In the genomic region with DNA sequence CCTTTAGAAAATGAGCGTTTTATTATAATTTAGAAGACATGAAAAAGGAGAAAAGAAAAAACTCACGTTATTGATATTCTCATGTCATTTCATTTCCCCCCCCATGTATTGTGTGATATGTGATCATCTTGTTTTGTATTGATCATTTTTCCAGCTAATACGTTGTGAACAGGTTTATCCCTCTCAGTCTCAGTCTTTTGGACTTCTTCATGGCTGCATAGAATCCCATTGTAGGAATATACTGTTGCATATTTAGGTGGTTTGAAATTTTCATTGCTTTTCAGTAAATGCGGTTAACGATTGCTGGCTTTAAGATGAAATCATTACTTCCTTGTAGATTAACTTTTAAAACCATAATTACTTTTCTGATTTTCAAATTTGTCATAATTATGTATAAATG, we compare ENCODE assay signal across 8 cellular contexts. TPM values are rescaled to one million over a fixed set of nuclear protein-coding genes. Genes with fewer than 3 reads are reported as not detected.
A peak's percentile ranks its signal among the peaks of the same experiment; 100 is the strongest.
DNase-seq lines count a peak whose midpoint lies in the region; ATAC-seq, FAIRE-seq and TF ChIP-seq lines count a peak whose summit lies in the region.

No MANE protein-coding gene starts in this region.

- no peak overlapping the region for H3K18ac ChIP-seq in mesendoderm (ENCODE audit: low read length)

- no peaks in the 10 kb centered on the region for H3K79me1 ChIP-seq in mesendoderm (ENCODE audit: low read length)

- H3K4me2 ChIP-seq in GM12878 (ENCODE audit: control insufficient read depth, insufficient read depth), result peak overlapping the region; percentile 70
- peak overlapping the region; percentile 60 for H3K4me2 ChIP-seq in mesendoderm (ENCODE audit: low read length)

- intact Hi-C loops in left ventricle myocardium superior (cut with micrococcal nuclease) (no loop called here), GM12878 (cut with micrococcal nuclease; ENCODE audit: unreplicated experiment) (loop anchor here (5.0 to 10.0 kb wide), 5 partner anchors 43 to 772 kb away; a partner anchor contains a TSS), uterus (cut with DNase I; ENCODE audit: low total_unique reads) (no loop called here)

- H3K4me3 ChIP-seq in cardiac muscle cell (peak overlapping the region; percentile 93), GM12878 (peak overlapping the region; percentile 81), mesendoderm (ENCODE audit: low read length) (peak overlapping the region; percentile 35), uterus (peak overlapping the region; percentile 82 to 95)

- POLR2A ChIA-PET in GM12878 (lab: Charles Lee), result interaction anchor here (1.0 to 3.0 kb wide), 3 partner anchors 10 to 53 kb away, joined by 4 to 13 read pairs (median 5); a partner anchor contains a TSS

- H2AK5ac ChIP-seq in mesendoderm (ENCODE audit: low read length), result no peak overlapping the region

- RAD21 ChIA-PET in GM12878 (lab: Charles Lee; ENCODE audit: unreplicated experiment), result interaction anchor here (0.7 to 1.1 kb wide), 4 partner anchors 25 to 64 kb away, joined by 3 to 7 read pairs (median 3); a partner anchor contains a TSS

- SMC1A ChIA-PET in GM12878 (lab: Charles Lee; ENCODE audit: uncharacterized antibody, unreplicated experiment), result interaction anchor here (0.9 to 4.1 kb wide), 9 partner anchors 9 to 313 kb away, joined by 3 to 23 read pairs (median 4); a partner anchor contains a TSS

- H3K27ac ChIP-seq in cardiac muscle cell (no peak overlapping the region), GM12878 (ENCODE audit: control insufficient read depth, insufficient read depth) (peak overlapping the region; percentile 100; the same call in 1 of the 2 replicates), mesendoderm (ENCODE audit: low read depth, low read length) (no peak overlapping the region), uterus (peak overlapping the region in 1 of 2 donors; percentile 99)

- H2AFZ ChIP-seq in GM12878 (ENCODE audit: control insufficient read depth, low read depth, low read length), result no peak overlapping the region

- peak overlapping the region; percentile 100 for H3K9ac ChIP-seq in GM12878 (ENCODE audit: control insufficient read depth, insufficient read depth, low read length)
- H3K9ac ChIP-seq in mesendoderm (ENCODE audit: low read length), result peak overlapping the region; percentile 97

- ATAC-seq in left ventricle myocardium superior (no peak), GM12878 (no peak), HG03280 (IDR thresholded peaks at IDR 0.05; ENCODE audit: unreplicated experiment) (no peak), GM18909 (IDR thresholded peaks at IDR 0.05; ENCODE audit: poor library complexity, unreplicated experiment) (no peak)

- no peak overlapping the region for H2BK5ac ChIP-seq in mesendoderm (ENCODE audit: low read length)

- TF ChIP-seq RAD21 in GM12878 (IDR thresholded peaks at IDR 0.05; ENCODE audit: insufficient read depth, low read depth, low read length), result no peak

- 0% methylated on average over 5 of the region's 5 CpGs for WGBS in GM12878 (ENCODE audit: insufficient coverage, insufficient replicate concordance, low lambda C conversion rate, missing lambda C conversion rate)
- no CpG with 5 or more reads among the region's 5 CpGs for WGBS in mesendoderm (ENCODE audit: extremely low coverage, insufficient coverage, low lambda C conversion rate)

- no peak overlapping the region for H2BK120ac ChIP-seq in mesendoderm (ENCODE audit: low read depth, low read length)

- TF ChIP-seq EP300 in GM12878 (IDR thresholded peaks at IDR 0.05; ENCODE audit: borderline replicate concordance in 1 of 2, control insufficient read depth in 1 of 2, low read depth in 2 of 2, low read length in 2 of 2), result no peak

- H3K36me3 ChIP-seq in cardiac muscle cell (peaks cover 25% of the 10 kb centered on the region), GM12878 (ENCODE audit: control insufficient read depth in 2 of 2, insufficient read depth in 2 of 2, low read length in 1 of 2) (peaks cover 0 to 12% of the 10 kb centered on the region in 2 experiments; a peak in 2 of 4 replicates), mesendoderm (ENCODE audit: control insufficient read depth, insufficient read depth, low read length) (no peaks in the 10 kb centered on the region), uterus (no peaks in the 10 kb centered on the region)

- H3K27me3 ChIP-seq in cardiac muscle cell, result no peaks in the 10 kb centered on the region
- H3K27me3 ChIP-seq in GM12878 (replicated peaks in 1 of 2; ENCODE audit: control insufficient read depth in 2 of 2, insufficient read depth in 2 of 2, low read length in 1 of 2), result no peaks in the 10 kb centered on the region
- no peaks in the 10 kb centered on the region for H3K27me3 ChIP-seq in mesendoderm (ENCODE audit: insufficient read depth, low read length, poor library complexity)
- no peaks in the 10 kb centered on the region for H3K27me3 ChIP-seq in uterus

- H3K79me2 ChIP-seq in GM12878 (ENCODE audit: control insufficient read depth, insufficient read depth, low read length), result peaks cover 90% of the 10 kb centered on the region
- H3K79me2 ChIP-seq in mesendoderm (ENCODE audit: control insufficient read depth, insufficient read depth, low read length), result peaks cover 70% of the 10 kb centered on the region

- H4K8ac ChIP-seq in mesendoderm (ENCODE audit: low read depth, low read length), result no peak overlapping the region

- no peak overlapping the region for H4K5ac ChIP-seq in mesendoderm (ENCODE audit: low read length)

- TF ChIP-seq POLR2A in GM12878 (IDR thresholded peaks at IDR 0.05; ENCODE audit: low read depth, low read length) (no peak), uterus (IDR thresholded peaks at IDR 0.05) (no peak)

- H3K9me3 ChIP-seq in cardiac muscle cell (ENCODE audit: low read depth), result no peaks in the 10 kb centered on the region
- no peaks in the 10 kb centered on the region; the same call in 2 of the 3 replicates for H3K9me3 ChIP-seq in GM12878 (replicated peaks; ENCODE audit: control insufficient read depth, insufficient read depth, low read length)
- no peaks in the 10 kb centered on the region for H3K9me3 ChIP-seq in uterus

- TF ChIP-seq CTCF in cardiac muscle cell (IDR thresholded peaks at IDR 0.05; ENCODE audit: low read depth, low read length) (no peak), GM12878 (IDR thresholded peaks at IDR 0.05 in 2 of 3, conservative IDR thresholded peaks at IDR 0.05 in 1 of 3; ENCODE audit: control insufficient read depth in 2 of 3, extremely low read depth in 1 of 3, insufficient read depth in 1 of 3, low read depth in 3 of 3, low read length in 3 of 3) (no peak), uterus (IDR thresholded peaks at IDR 0.05) (no peak)

- no peak for FAIRE-seq in GM12878 (lab: Jason Lieb, UNC)

- peaks cover 20% of the 10 kb centered on the region for H3K4me1 ChIP-seq in cardiac muscle cell (ENCODE audit: low read depth)
- no peaks in the 10 kb centered on the region for H3K4me1 ChIP-seq in GM12878 (ENCODE audit: control insufficient read depth, insufficient read depth, low read length)
- H3K4me1 ChIP-seq in mesendoderm (ENCODE audit: control insufficient read depth, low read depth, low read length), result no peaks in the 10 kb centered on the region
- peaks cover 6 to 9% of the 10 kb centered on the region in 2 donors for H3K4me1 ChIP-seq in uterus

- no TSS peak for BruUV-seq in GM12878 (replicated peaks; lab: Mats Ljungman, UMichigan)

- DNase-seq in cardiac muscle cell (ENCODE audit: low read depth in 1 of 2, low spot score in 1 of 2), result no peak
- DNase-seq in left ventricle myocardium superior, result no peak
- no peak for DNase-seq in GM12878 (ENCODE audit: low read depth, low spot score)
- DNase-seq in mesendoderm, result no peak
- DNase-seq in uterus, result no peak
- DNase-seq in stimulated activated CD4-positive, alpha-beta T cell treated with anti-CD3 and anti-CD28 coated beads, Interleukin-2, amount 100 ng/mL, for 48 hours, result no peak

- in situ Hi-C loops in GM12878 (cut with MboI), result no loop called here

- no peak overlapping the region for H3K23ac ChIP-seq in mesendoderm (ENCODE audit: low read length)

- H3K4ac ChIP-seq in mesendoderm (ENCODE audit: low read depth, low read length), result no peak overlapping the region

- CTCF ChIA-PET in GM12878 (lab: Yijun Ruan, JAX), result interaction anchor here (0.6 to 2.0 kb wide), 8 partner anchors 11 to 403 kb away, joined by 3 to 12 read pairs (median 4); a partner anchor contains a TSS

- peaks cover 2% of the 10 kb centered on the region; the same call in 1 of the 2 replicates for H4K20me1 ChIP-seq in GM12878 (ENCODE audit: control insufficient read depth, insufficient read depth)

- H3K56ac ChIP-seq in mesendoderm (ENCODE audit: low read length), result peak overlapping the region; percentile 52

- H2BK15ac ChIP-seq in mesendoderm (replicated peaks; ENCODE audit: low read depth), result no peak overlapping the region

RNA-seq across cellular contexts. Expression of a gene that starts 1.6 kb away (rescaled TPM):
- total RNA-seq in cardiac muscle cell, result 88.0 and 161 TPM in 2 replicates
- 314 and 389 TPM in 2 replicates for polyA plus RNA-seq in cardiac muscle cell
- total RNA-seq in left ventricle myocardium superior, result 141 TPM
- 294 and 296 TPM in 2 replicates for total RNA-seq in GM12878 (2013; cell fraction: nucleolus; rRNA removed)
- 130 and 146 TPM in 2 replicates for total RNA-seq in GM12878 (2014; rRNA removed)
- total RNA-seq in GM12878 (2014; rRNA removed; fragmentation: Illumina TruSeq; extraction: Trizol), result 122 and 133 TPM in 2 replicates
- 250 and 270 TPM in 2 replicates for total RNA-seq in GM12878 (2021)
- 119 TPM for polyA plus RNA-seq in GM12878 (2011; ENCODE audit: low read depth)
- polyA plus RNA-seq in GM12878 (2011; rRNA removed), result 94.8 and 95.7 TPM in 2 replicates
- 79.8 and 109 TPM in 2 replicates for polyA plus RNA-seq in GM12878 (2011; cell fraction: cytosol; rRNA removed)
- 266 and 369 TPM in 2 replicates for polyA plus RNA-seq in GM12878 (2011; cell fraction: nucleus; rRNA removed)
- 145 and 206 TPM in 2 replicates for polyA plus RNA-seq in GM12878 (2012)
- 232 and 307 TPM in 2 replicates for polyA plus RNA-seq in GM12878 (2014; fragmentation: Illumina TruSeq; extraction: Trizol)
- 100 to 1,000 TPM; 418 to 788 TPM for polyA plus RNA-seq in GM12878 (2014; fragmentation: Nextera tagmentation; extraction: Ambion mirVana)
- 113 and 131 TPM in 2 replicates for polyA plus RNA-seq in GM12878 (2014; rRNA removed)
- 100 to 1,000 TPM; 462 to 491 TPM for polyA plus RNA-seq in GM12878 (2016; fragmentation: Nextera tagmentation; extraction: Ambion mirVana)
- 196 and 218 TPM in 2 replicates for polyA minus RNA-seq in GM12878 (2011; rRNA and poly(A)+ RNA removed)
- 76.0 and 102 TPM in 2 replicates for polyA minus RNA-seq in GM12878 (2011; cell fraction: cytosol; rRNA and poly(A)+ RNA removed)
- polyA minus RNA-seq in GM12878 (2011; cell fraction: nucleus; rRNA and poly(A)+ RNA removed), result 107 and 132 TPM in 2 replicates
- polyA plus RNA-seq in mesendoderm (2013, experiment 1 of 2), result 119 TPM
- polyA plus RNA-seq in mesendoderm (2013, experiment 2 of 2), result 114 TPM
- 100 to 1,000 TPM; 249 to 420 (median 304) TPM for total RNA-seq in uterus

RNA-seq across cellular contexts. Expression of a gene that starts 2.5 kb away (rescaled TPM):
- total RNA-seq in cardiac muscle cell (71.7 and 129 TPM in 2 replicates), left ventricle myocardium superior (33.4 TPM), GM12878 (2014; rRNA removed) (96.6 and 104 TPM in 2 replicates), GM12878 (2014; rRNA removed; fragmentation: Illumina TruSeq; extraction: Trizol) (115 and 116 TPM in 2 replicates), GM12878 (2021) (142 and 145 TPM in 2 replicates), uterus (100 to 1,000 TPM in 1 of 4 donors, 10 to 100 TPM in 3; 10.5 to 120 (median 36.6) TPM)
- polyA plus RNA-seq in cardiac muscle cell (53.7 and 64.8 TPM in 2 replicates), GM12878 (2011; rRNA removed) (44.7 and 52.5 TPM in 2 replicates), GM12878 (2014; fragmentation: Illumina TruSeq; extraction: Trizol) (150 and 157 TPM in 2 replicates), GM12878 (2014; fragmentation: Nextera tagmentation; extraction: Ambion mirVana) (10 to 100 TPM; 74.8 to 80.3 TPM), GM12878 (2014; rRNA removed) (64.0 and 68.3 TPM in 2 replicates), GM12878 (2016; fragmentation: Nextera tagmentation; extraction: Ambion mirVana) (100 to 1,000 TPM; 177 to 178 TPM)
- 305 and 315 TPM in 2 replicates for total RNA-seq in GM12878 (2013; cell fraction: nucleolus; rRNA removed)
- 39.3 TPM for polyA plus RNA-seq in GM12878 (2011; ENCODE audit: low read depth)
- polyA plus RNA-seq in GM12878 (2011; cell fraction: cytosol; rRNA removed), result 29.1 and 34.3 TPM in 2 replicates
- 54.0 and 74.7 TPM in 2 replicates for polyA plus RNA-seq in GM12878 (2011; cell fraction: nucleus; rRNA removed)
- 39.5 and 49.2 TPM in 2 replicates for polyA plus RNA-seq in GM12878 (2012)
- polyA minus RNA-seq in GM12878 (2011; rRNA and poly(A)+ RNA removed), result 35.4 and 42.8 TPM in 2 replicates
- polyA minus RNA-seq in GM12878 (2011; cell fraction: cytosol; rRNA and poly(A)+ RNA removed), result 21.5 and 28.3 TPM in 2 replicates
- 31.3 and 44.2 TPM in 2 replicates for polyA minus RNA-seq in GM12878 (2011; cell fraction: nucleus; rRNA and poly(A)+ RNA removed)
- polyA plus RNA-seq in mesendoderm (2013, experiment 1 of 2), result 125 TPM
- polyA plus RNA-seq in mesendoderm (2013, experiment 2 of 2), result 124 TPM

RNA-seq across cellular contexts. Expression of a gene that starts 44.0 kb away (rescaled TPM):
- total RNA-seq in cardiac muscle cell (25.2 TPM in 2 replicates), left ventricle myocardium superior (7.6 TPM), GM12878 (2014; rRNA removed) (28.1 and 29.1 TPM in 2 replicates), GM12878 (2014; rRNA removed; fragmentation: Illumina TruSeq; extraction: Trizol) (36.3 and 39.1 TPM in 2 replicates), GM12878 (2021) (21.6 and 23.4 TPM in 2 replicates), uterus (10 to 100 TPM in 2 of 4 donors, 1 to 10 TPM in 2; 7.2 to 19.8 (median 12.8) TPM)
- polyA plus RNA-seq in cardiac muscle cell (34.9 and 38.5 TPM in 2 replicates), GM12878 (2011; rRNA removed) (51.2 and 72.5 TPM in 2 replicates), GM12878 (2014; fragmentation: Illumina TruSeq; extraction: Trizol) (40.5 and 51.2 TPM in 2 replicates), GM12878 (2014; fragmentation: Nextera tagmentation; extraction: Ambion mirVana) (10 to 100 TPM; 13.6 to 25.8 TPM), GM12878 (2014; rRNA removed) (23.7 and 26.7 TPM in 2 replicates), GM12878 (2016; fragmentation: Nextera tagmentation; extraction: Ambion mirVana) (10 to 100 TPM; 47.3 to 49.3 TPM)
- 25.2 and 30.0 TPM in 2 replicates for total RNA-seq in GM12878 (2013; cell fraction: nucleolus; rRNA removed)
- 17.2 TPM for polyA plus RNA-seq in GM12878 (2011; ENCODE audit: low read depth)
- 24.8 and 27.8 TPM in 2 replicates for polyA plus RNA-seq in GM12878 (2011; cell fraction: cytosol; rRNA removed)
- polyA plus RNA-seq in GM12878 (2011; cell fraction: nucleus; rRNA removed), result 37.1 and 44.0 TPM in 2 replicates
- polyA plus RNA-seq in GM12878 (2012), result 27.8 and 39.7 TPM in 2 replicates
- polyA minus RNA-seq in GM12878 (2011; rRNA and poly(A)+ RNA removed), result 32.1 and 37.0 TPM in 2 replicates
- polyA minus RNA-seq in GM12878 (2011; cell fraction: cytosol; rRNA and poly(A)+ RNA removed), result 11.6 and 16.0 TPM in 2 replicates
- polyA minus RNA-seq in GM12878 (2011; cell fraction: nucleus; rRNA and poly(A)+ RNA removed), result 12.9 and 14.5 TPM in 2 replicates
- 22.6 TPM for polyA plus RNA-seq in mesendoderm (2013, experiment 1 of 2)
- polyA plus RNA-seq in mesendoderm (2013, experiment 2 of 2), result 22.2 TPM

RNA-seq across cellular contexts. Expression of a gene that starts 52.9 kb away (rescaled TPM):
- total RNA-seq in cardiac muscle cell (1.8 and 2.3 TPM in 2 replicates), left ventricle myocardium superior (6.7 TPM), GM12878 (2014; rRNA removed) (0.45 and 0.49 TPM in 2 replicates), GM12878 (2014; rRNA removed; fragmentation: Illumina TruSeq; extraction: Trizol) (0.63 and 0.74 TPM in 2 replicates), GM12878 (2021) (0.26 and 0.58 TPM in 2 replicates), uterus (1 to 10 TPM in 2 of 4 donors, not detected in 2; 1.4 to 2.1 TPM)
- polyA plus RNA-seq in cardiac muscle cell (4.8 and 6.6 TPM in 2 replicates), GM12878 (2011; rRNA removed) (0.34 and 0.88 TPM in 2 replicates), GM12878 (2014; fragmentation: Illumina TruSeq; extraction: Trizol) (0.32 and 0.54 TPM in 2 replicates), GM12878 (2014; fragmentation: Nextera tagmentation; extraction: Ambion mirVana) (under 1 TPM; 0.53 to 0.77 TPM), GM12878 (2014; rRNA removed) (0.46 and 0.59 TPM in 2 replicates), GM12878 (2016; fragmentation: Nextera tagmentation; extraction: Ambion mirVana) (under 1 TPM; 0.29 to 0.55 TPM)
- 1.4 and 1.6 TPM in 2 replicates for total RNA-seq in GM12878 (2013; cell fraction: nucleolus; rRNA removed)
- polyA plus RNA-seq in GM12878 (2011; ENCODE audit: low read depth), result 0.41 TPM
- polyA plus RNA-seq in GM12878 (2011; cell fraction: cytosol; rRNA removed), result 0.06 and 0.12 TPM in 2 replicates
- 0.12 and 0.18 TPM in 2 replicates for polyA plus RNA-seq in GM12878 (2011; cell fraction: nucleus; rRNA removed)
- 0.58 and 0.63 TPM in 2 replicates for polyA plus RNA-seq in GM12878 (2012)
- polyA minus RNA-seq in GM12878 (2011; rRNA and poly(A)+ RNA removed), result 0.21 and 0.29 TPM in 2 replicates
- not detected in 2 replicates for polyA minus RNA-seq in GM12878 (2011; cell fraction: cytosol; rRNA and poly(A)+ RNA removed)
- polyA minus RNA-seq in GM12878 (2011; cell fraction: nucleus; rRNA and poly(A)+ RNA removed), result 0.57 and 0.73 TPM in 2 replicates
- polyA plus RNA-seq in mesendoderm (2013, experiment 1 of 2), result 1.8 TPM
- polyA plus RNA-seq in mesendoderm (2013, experiment 2 of 2), result 1.5 TPM

Comparison
In these comparisons a context has a peak if more than half of its experiments do, and no peak if none do; other contexts are left out.
1. H3K4me3 ChIP-seq: peak in every context shown above with its lines; median percentile 93 in cardiac muscle cell; 88 in uterus; 81 in GM12878; 35 in mesendoderm.